1 cellular context compared by ENCODE assay signal in the genomic region with DNA sequence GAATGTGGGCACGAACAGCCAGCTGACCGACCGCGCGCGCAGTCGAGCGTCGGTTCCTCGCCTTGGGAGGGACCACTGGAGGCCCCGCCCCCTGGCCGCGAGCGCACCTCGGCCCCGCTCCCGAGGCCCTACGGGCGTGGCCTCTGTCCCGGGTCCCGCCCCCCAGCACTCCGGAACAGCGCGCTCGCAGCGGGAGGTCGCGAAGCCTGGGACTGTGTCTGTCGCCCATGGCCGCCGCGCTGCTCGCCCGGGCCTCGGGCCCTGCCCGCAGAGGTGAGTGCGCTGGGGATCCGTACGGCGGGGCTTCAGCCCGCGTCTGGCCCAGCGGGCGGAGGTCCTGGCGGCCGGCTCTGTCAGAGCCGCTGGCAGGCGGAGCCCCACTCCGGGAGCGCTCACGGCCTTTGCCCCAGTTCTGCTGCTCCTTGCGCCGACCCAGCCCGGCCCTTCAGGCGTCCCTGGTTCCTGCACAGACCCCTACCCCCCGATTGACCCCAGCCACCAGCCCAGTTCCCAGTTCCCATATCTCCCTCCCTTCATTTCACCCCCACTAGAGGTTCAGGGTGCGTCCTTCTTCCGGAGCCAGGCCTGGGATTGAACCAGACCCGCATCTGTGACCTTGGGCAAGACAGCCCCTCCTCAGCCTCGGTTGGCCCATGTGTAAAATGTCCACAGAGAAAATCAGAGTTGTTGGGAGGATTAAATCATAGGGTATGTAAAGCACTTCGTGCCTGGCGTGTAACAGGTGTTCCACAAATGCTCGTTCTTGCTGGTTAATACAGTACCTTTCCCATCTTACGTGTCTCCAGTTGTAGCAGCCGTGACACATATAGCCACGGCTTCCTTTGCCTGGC.
TF ChIP-seq lines count a peak whose summit lies in the region.

A gene with protein sequence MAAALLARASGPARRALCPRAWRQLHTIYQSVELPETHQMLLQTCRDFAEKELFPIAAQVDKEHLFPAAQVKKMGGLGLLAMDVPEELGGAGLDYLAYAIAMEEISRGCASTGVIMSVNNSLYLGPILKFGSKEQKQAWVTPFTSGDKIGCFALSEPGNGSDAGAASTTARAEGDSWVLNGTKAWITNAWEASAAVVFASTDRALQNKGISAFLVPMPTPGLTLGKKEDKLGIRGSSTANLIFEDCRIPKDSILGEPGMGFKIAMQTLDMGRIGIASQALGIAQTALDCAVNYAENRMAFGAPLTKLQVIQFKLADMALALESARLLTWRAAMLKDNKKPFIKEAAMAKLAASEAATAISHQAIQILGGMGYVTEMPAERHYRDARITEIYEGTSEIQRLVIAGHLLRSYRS (plus strand): TSS at position 168 of the 851 bp plus-strand sequence. CDS start 60 bp downstream, at position 228.

TF ChIP-seq in K562, 482 proteins besides CTCF, POLR2A, EP300 and RAD21 (continued from another document and continues in another):
- TF ChIP-seq, protein P1, sequence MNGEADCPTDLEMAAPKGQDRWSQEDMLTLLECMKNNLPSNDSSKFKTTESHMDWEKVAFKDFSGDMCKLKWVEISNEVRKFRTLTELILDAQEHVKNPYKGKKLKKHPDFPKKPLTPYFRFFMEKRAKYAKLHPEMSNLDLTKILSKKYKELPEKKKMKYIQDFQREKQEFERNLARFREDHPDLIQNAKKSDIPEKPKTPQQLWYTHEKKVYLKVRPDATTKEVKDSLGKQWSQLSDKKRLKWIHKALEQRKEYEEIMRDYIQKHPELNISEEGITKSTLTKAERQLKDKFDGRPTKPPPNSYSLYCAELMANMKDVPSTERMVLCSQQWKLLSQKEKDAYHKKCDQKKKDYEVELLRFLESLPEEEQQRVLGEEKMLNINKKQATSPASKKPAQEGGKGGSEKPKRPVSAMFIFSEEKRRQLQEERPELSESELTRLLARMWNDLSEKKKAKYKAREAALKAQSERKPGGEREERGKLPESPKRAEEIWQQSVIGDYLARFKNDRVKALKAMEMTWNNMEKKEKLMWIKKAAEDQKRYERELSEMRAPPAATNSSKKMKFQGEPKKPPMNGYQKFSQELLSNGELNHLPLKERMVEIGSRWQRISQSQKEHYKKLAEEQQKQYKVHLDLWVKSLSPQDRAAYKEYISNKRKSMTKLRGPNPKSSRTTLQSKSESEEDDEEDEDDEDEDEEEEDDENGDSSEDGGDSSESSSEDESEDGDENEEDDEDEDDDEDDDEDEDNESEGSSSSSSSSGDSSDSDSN (IDR thresholded peaks at IDR 0.05; ENCODE audit: borderline replicate concordance in 1 of 2, low read depth in 2 of 2, low read length in 2 of 2): peak in 1 of 2 experiments; percentile 53; a peak in 1 of 4 replicates
- TF ChIP-seq ZSCAN32 (CRISPR knock-in tag; IDR thresholded peaks at IDR 0.05) (no peak), BRD4 (IDR thresholded peaks at IDR 0.05) (no peak), ZNF507 (tag; conservative IDR thresholded peaks at IDR 0.05) (no peak), SOX6 (IDR thresholded peaks at IDR 0.05) (no peak), HDAC2 (IDR thresholded peaks at IDR 0.05) (no peak), CCNT2 (IDR thresholded peaks at IDR 0.05; ENCODE audit: borderline replicate concordance, extremely low read depth, insufficient read length, low read depth, low read length) (peak; percentile 75), TCFL5 (CRISPR knock-in tag; conservative IDR thresholded peaks at IDR 0.05) (no peak), CBX8 (IDR thresholded peaks at IDR 0.05; ENCODE audit: borderline replicate concordance, extremely low read depth, low read depth, low read length, poor library complexity, severe bottlenecking) (no peak), HDAC8 (tag; IDR thresholded peaks at IDR 0.05) (no peak), GTF2F1 (IDR thresholded peaks at IDR 0.05; ENCODE audit: low read depth, low read length) (no peak), GATAD2B (IDR thresholded peaks at IDR 0.05; ENCODE audit: borderline replicate concordance) (no peak), TCF7 (IDR thresholded peaks at IDR 0.05; ENCODE audit: borderline replicate concordance) (peak; percentile 55; the same call in 1 of the 2 replicates), FOXJ2 (tag; IDR thresholded peaks at IDR 0.05) (no peak), ZNF197 (CRISPR knock-in tag; IDR thresholded peaks at IDR 0.05; ENCODE audit: low read depth) (no peak), ZNF184 (CRISPR knock-in tag; IDR thresholded peaks at IDR 0.05) (no peak), BACH1 (tag; IDR thresholded peaks at IDR 0.05) (no peak), ESRRA (IDR thresholded peaks at IDR 0.05; ENCODE audit: borderline replicate concordance, low read depth) (0 out of 2 replicates have a peak, but pooled peaks have one; percentile 61), FOS (IDR thresholded peaks at IDR 0.05; ENCODE audit: extremely low read depth, insufficient read length) (no peak), ZNF134 (CRISPR knock-in tag; conservative IDR thresholded peaks at IDR 0.05) (no peak), PML (IDR thresholded peaks at IDR 0.05; ENCODE audit: low read length) (peak; percentile 28; the same call in 1 of the 2 replicates), HMG20A (CRISPR knock-in tag; conservative IDR thresholded peaks at IDR 0.05) (no peak), NUFIP1 (IDR thresholded peaks at IDR 0.05; ENCODE audit: partially characterized antibody) (no peak), TRIM28 (IDR thresholded peaks at IDR 0.05) (no peak), EZH2 (IDR thresholded peaks at IDR 0.05; ENCODE audit: borderline replicate concordance, low read depth, low read length) (no peak)
- TF ChIP-seq, protein P2, sequence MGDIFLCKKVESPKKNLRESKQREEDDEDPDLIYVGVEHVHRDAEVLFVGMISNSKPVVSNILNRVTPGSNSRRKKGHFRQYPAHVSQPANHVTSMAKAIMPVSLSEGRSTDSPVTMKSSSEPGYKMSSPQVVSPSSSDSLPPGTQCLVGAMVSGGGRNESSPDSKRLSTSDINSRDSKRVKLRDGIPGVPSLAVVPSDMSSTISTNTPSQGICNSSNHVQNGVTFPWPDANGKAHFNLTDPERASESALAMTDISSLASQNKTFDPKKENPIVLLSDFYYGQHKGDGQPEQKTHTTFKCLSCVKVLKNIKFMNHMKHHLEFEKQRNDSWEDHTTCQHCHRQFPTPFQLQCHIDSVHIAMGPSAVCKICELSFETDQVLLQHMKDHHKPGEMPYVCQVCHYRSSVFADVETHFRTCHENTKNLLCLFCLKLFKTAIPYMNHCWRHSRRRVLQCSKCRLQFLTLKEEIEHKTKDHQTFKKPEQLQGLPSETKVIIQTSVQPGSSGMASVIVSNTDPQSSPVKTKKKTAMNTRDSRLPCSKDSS (IDR thresholded peaks at IDR 0.05; ENCODE audit: low read depth, partially characterized antibody): no peak
- TF ChIP-seq, protein P3, sequence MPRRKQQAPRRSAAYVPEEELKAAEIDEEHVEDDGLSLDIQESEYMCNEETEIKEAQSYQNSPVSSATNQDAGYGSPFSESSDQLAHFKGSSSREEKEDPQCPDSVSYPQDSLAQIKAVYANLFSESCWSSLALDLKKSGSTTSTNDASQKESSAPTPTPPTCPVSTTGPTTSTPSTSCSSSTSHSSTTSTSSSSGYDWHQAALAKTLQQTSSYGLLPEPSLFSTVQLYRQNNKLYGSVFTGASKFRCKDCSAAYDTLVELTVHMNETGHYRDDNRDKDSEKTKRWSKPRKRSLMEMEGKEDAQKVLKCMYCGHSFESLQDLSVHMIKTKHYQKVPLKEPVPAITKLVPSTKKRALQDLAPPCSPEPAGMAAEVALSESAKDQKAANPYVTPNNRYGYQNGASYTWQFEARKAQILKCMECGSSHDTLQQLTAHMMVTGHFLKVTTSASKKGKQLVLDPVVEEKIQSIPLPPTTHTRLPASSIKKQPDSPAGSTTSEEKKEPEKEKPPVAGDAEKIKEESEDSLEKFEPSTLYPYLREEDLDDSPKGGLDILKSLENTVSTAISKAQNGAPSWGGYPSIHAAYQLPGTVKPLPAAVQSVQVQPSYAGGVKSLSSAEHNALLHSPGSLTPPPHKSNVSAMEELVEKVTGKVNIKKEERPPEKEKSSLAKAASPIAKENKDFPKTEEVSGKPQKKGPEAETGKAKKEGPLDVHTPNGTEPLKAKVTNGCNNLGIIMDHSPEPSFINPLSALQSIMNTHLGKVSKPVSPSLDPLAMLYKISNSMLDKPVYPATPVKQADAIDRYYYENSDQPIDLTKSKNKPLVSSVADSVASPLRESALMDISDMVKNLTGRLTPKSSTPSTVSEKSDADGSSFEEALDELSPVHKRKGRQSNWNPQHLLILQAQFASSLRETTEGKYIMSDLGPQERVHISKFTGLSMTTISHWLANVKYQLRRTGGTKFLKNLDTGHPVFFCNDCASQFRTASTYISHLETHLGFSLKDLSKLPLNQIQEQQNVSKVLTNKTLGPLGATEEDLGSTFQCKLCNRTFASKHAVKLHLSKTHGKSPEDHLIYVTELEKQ (CRISPR knock-in tag; IDR thresholded peaks at IDR 0.05): no peak
- TF ChIP-seq, protein P4, sequence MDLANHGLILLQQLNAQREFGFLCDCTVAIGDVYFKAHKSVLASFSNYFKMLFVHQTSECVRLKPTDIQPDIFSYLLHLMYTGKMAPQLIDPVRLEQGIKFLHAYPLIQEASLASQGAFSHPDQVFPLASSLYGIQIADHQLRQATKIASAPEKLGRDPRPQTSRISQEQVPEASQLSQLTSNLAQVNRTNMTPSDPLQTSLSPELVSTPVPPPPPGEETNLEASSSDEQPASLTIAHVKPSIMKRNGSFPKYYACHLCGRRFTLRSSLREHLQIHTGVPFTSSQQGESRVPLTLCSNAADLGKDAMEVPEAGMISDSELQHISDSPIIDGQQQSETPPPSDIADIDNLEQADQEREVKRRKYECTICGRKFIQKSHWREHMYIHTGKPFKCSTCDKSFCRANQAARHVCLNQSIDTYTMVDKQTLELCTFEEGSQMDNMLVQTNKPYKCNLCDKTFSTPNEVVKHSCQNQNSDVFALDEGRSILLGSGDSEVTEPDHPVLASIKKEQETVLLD (IDR thresholded peaks at IDR 0.05): no peak
- TF ChIP-seq, protein P5, sequence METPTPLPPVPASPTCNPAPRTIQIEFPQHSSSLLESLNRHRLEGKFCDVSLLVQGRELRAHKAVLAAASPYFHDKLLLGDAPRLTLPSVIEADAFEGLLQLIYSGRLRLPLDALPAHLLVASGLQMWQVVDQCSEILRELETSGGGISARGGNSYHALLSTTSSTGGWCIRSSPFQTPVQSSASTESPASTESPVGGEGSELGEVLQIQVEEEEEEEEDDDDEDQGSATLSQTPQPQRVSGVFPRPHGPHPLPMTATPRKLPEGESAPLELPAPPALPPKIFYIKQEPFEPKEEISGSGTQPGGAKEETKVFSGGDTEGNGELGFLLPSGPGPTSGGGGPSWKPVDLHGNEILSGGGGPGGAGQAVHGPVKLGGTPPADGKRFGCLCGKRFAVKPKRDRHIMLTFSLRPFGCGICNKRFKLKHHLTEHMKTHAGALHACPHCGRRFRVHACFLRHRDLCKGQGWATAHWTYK (CRISPR knock-in tag; IDR thresholded peaks at IDR 0.05): no peak
- TF ChIP-seq, protein P6, sequence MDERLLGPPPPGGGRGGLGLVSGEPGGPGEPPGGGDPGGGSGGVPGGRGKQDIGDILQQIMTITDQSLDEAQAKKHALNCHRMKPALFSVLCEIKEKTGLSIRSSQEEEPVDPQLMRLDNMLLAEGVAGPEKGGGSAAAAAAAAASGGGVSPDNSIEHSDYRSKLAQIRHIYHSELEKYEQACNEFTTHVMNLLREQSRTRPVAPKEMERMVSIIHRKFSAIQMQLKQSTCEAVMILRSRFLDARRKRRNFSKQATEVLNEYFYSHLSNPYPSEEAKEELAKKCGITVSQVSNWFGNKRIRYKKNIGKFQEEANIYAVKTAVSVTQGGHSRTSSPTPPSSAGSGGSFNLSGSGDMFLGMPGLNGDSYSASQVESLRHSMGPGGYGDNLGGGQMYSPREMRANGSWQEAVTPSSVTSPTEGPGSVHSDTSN (CRISPR knock-in tag; IDR thresholded peaks at IDR 0.05; ENCODE audit: low read depth): no peak
- TF ChIP-seq, protein P6 (tag; conservative IDR thresholded peaks at IDR 0.05; ENCODE audit: low read depth): no peak
- TF ChIP-seq, protein P7, sequence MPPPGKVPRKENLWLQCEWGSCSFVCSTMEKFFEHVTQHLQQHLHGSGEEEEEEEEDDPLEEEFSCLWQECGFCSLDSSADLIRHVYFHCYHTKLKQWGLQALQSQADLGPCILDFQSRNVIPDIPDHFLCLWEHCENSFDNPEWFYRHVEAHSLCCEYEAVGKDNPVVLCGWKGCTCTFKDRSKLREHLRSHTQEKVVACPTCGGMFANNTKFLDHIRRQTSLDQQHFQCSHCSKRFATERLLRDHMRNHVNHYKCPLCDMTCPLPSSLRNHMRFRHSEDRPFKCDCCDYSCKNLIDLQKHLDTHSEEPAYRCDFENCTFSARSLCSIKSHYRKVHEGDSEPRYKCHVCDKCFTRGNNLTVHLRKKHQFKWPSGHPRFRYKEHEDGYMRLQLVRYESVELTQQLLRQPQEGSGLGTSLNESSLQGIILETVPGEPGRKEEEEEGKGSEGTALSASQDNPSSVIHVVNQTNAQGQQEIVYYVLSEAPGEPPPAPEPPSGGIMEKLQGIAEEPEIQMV (tag; conservative IDR thresholded peaks at IDR 0.05; ENCODE audit: low read depth): no peak
- TF ChIP-seq, protein P8, sequence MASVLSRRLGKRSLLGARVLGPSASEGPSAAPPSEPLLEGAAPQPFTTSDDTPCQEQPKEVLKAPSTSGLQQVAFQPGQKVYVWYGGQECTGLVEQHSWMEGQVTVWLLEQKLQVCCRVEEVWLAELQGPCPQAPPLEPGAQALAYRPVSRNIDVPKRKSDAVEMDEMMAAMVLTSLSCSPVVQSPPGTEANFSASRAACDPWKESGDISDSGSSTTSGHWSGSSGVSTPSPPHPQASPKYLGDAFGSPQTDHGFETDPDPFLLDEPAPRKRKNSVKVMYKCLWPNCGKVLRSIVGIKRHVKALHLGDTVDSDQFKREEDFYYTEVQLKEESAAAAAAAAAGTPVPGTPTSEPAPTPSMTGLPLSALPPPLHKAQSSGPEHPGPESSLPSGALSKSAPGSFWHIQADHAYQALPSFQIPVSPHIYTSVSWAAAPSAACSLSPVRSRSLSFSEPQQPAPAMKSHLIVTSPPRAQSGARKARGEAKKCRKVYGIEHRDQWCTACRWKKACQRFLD (CRISPR knock-in tag; IDR thresholded peaks at IDR 0.05): no peak
- TF ChIP-seq, protein P9, sequence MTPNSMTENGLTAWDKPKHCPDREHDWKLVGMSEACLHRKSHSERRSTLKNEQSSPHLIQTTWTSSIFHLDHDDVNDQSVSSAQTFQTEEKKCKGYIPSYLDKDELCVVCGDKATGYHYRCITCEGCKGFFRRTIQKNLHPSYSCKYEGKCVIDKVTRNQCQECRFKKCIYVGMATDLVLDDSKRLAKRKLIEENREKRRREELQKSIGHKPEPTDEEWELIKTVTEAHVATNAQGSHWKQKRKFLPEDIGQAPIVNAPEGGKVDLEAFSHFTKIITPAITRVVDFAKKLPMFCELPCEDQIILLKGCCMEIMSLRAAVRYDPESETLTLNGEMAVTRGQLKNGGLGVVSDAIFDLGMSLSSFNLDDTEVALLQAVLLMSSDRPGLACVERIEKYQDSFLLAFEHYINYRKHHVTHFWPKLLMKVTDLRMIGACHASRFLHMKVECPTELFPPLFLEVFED (CRISPR knock-in tag; conservative IDR thresholded peaks at IDR 0.05): no peak
